In genomic region chr10:103855852-103856496, GRCh38 we compare ENCODE assay signal across 8 cellular contexts. TPM values are rescaled to one million over a fixed set of nuclear protein-coding genes. Genes with fewer than 3 reads are reported as not detected.
DNase-seq lines count a peak whose midpoint lies in the region; ATAC-seq and TF ChIP-seq lines count a peak whose summit lies in the region.

No MANE protein-coding gene starts in this region.

- no peak overlapping the region for H2AFZ ChIP-seq in PC-3 (ENCODE audit: low read length)
- peak overlapping the region; percentile 33 for H2AFZ ChIP-seq in neural cell (ENCODE audit: low read depth, low read length)

- intact Hi-C loops in PC-3 (cut with micrococcal nuclease) = loop anchor here (2.0 to 5.0 kb wide), 2 partner anchors 64 to 95 kb away; no protein-coding TSS in a partner anchor

- H3K4me2 ChIP-seq in PC-3 (ENCODE audit: low read length) (peak overlapping the region; percentile 65), neural cell (ENCODE audit: low read length) (peak overlapping the region; percentile 44)

- no peaks in the 10 kb centered on the region for H4K20me1 ChIP-seq in PC-3 (ENCODE audit: low read length)
- no peaks in the 10 kb centered on the region for H4K20me1 ChIP-seq in neural cell (ENCODE audit: insufficient read depth)

- no peak overlapping the region for H3K9ac ChIP-seq in PC-3 (ENCODE audit: low read length)
- H3K9ac ChIP-seq in neural cell (ENCODE audit: low read length) = peak overlapping the region; percentile 80

- TF ChIP-seq EP300 in neural cell (conservative IDR thresholded peaks at IDR 0.05; ENCODE audit: poor library complexity, severe bottlenecking) = no peak

- POLR2A ChIA-PET in AG04449 (lab: Yijun Ruan, JAX) = no interaction called here
- POLR2A ChIA-PET in PC-3 (lab: Charles Lee; ENCODE audit: unreplicated experiment) = no interaction called here

- no peak for DNase-seq in AG04449 (ENCODE audit: low read depth, low spot score)
- no peak for DNase-seq in PC-3
- DNase-seq in epithelial cell of esophagus (ENCODE audit: low read depth) = no peak
- DNase-seq in MV-4-11 (lab: John Stamatoyannopoulos, UW) = no peak
- DNase-seq in activated CD4-positive, CD25-positive, alpha-beta regulatory T cell (lab: John Stamatoyannopoulos, UW) = no peak
- no peak for DNase-seq in AG08396 (ENCODE audit: low spot score)

- H3F3A ChIP-seq in PC-3 (ENCODE audit: low read length, unreplicated experiment) = no peaks in the 10 kb centered on the region
- no peaks in the 10 kb centered on the region for H3F3A ChIP-seq in neural cell (ENCODE audit: insufficient read depth, low read length, poor library complexity, severe bottlenecking)

- no peaks in the 10 kb centered on the region for H3K27me3 ChIP-seq in PC-3 (ENCODE audit: low read length)
- no peaks in the 10 kb centered on the region for H3K27me3 ChIP-seq in neural cell (ENCODE audit: insufficient read depth, low read depth, low read length)

- H3K79me2 ChIP-seq in PC-3 (ENCODE audit: low read length) = peaks cover 4% of the 10 kb centered on the region; the same call in 1 of the 2 replicates
- peaks cover 14% of the 10 kb centered on the region for H3K79me2 ChIP-seq in neural cell (replicated peaks; ENCODE audit: insufficient read depth, low read length)

- H3K9me3 ChIP-seq in PC-3 (ENCODE audit: low read length) (no peaks in the 10 kb centered on the region), neural cell (ENCODE audit: low read length) (no peaks in the 10 kb centered on the region)

- H3K36me3 ChIP-seq in PC-3 (ENCODE audit: low read depth, low read length) (no peaks in the 10 kb centered on the region), neural cell (ENCODE audit: insufficient read depth, low read length) (no peaks in the 10 kb centered on the region)

- peak overlapping the region; percentile 76 for H3K4me3 ChIP-seq in AG04449 (ENCODE audit: low read depth, low read length)
- peak overlapping the region; percentile 63; the same call in 1 of the 2 replicates for H3K4me3 ChIP-seq in PC-3 (ENCODE audit: low read length)
- peak overlapping the region; percentile 94 for H3K4me3 ChIP-seq in epithelial cell of esophagus (ENCODE audit: low read length)
- peak overlapping the region; percentile 92 for H3K4me3 ChIP-seq in neural cell (ENCODE audit: low read length)

- CTCF ChIA-PET in AG04449 (lab: Yijun Ruan, JAX) = interaction anchor here (0.7 to 13.5 kb wide), 14 partner anchors 10 to 170 kb away, joined by 3 to 356 read pairs (median 4); no protein-coding TSS in a partner anchor
- CTCF ChIA-PET in PC-3 (lab: Charles Lee) = no interaction called here

- no TSS peak for BruUV-seq in PC-3 (replicated peaks; lab: Mats Ljungman, UMichigan)

- H3K4me1 ChIP-seq in PC-3 (ENCODE audit: insufficient read depth, low read length) = peaks cover 16% of the 10 kb centered on the region

- no peak overlapping the region for H3K27ac ChIP-seq in PC-3 (ENCODE audit: low read length)
- H3K27ac ChIP-seq in neural cell (ENCODE audit: low read length) = no peak overlapping the region

- H3K9me2 ChIP-seq in PC-3 (replicated peaks; ENCODE audit: low read length) (no peaks in the 10 kb centered on the region), neural cell (ENCODE audit: insufficient read depth, low read length) (no peaks in the 10 kb centered on the region)

- TF ChIP-seq RAD21 in neural cell (conservative IDR thresholded peaks at IDR 0.05) = no peak

- ATAC-seq in PC-3 = no peak
- ATAC-seq in GM21360 (IDR thresholded peaks at IDR 0.05; ENCODE audit: unreplicated experiment) = no peak

- TF ChIP-seq CTCF in AG04449 (IDR thresholded peaks at IDR 0.05; ENCODE audit: insufficient read depth, low read length, missing control alignments) = no peak
- TF ChIP-seq CTCF in PC-3 (conservative IDR thresholded peaks at IDR 0.05; ENCODE audit: low read depth, low read length) = no peak
- no peak for TF ChIP-seq CTCF in epithelial cell of esophagus (IDR thresholded peaks at IDR 0.05; ENCODE audit: insufficient read depth, low read depth, low read length, missing control alignments)
- no peak for TF ChIP-seq CTCF in neural cell (IDR thresholded peaks at IDR 0.05; ENCODE audit: poor library complexity, severe bottlenecking)

TF ChIP-seq in neural cell, 6 proteins besides CTCF, POLR2A, EP300 and RAD21:
- TF ChIP-seq REST (IDR thresholded peaks at IDR 0.05; ENCODE audit: borderline replicate concordance) = no peak
- TF ChIP-seq POLR2AphosphoS5 (IDR thresholded peaks at IDR 0.05) = no peak
- TF ChIP-seq MXI1 (conservative IDR thresholded peaks at IDR 0.05; ENCODE audit: poor library complexity, severe bottlenecking) = no peak
- TF ChIP-seq SMC3 (conservative IDR thresholded peaks at IDR 0.05; ENCODE audit: poor library complexity) = no peak
- no peak for TF ChIP-seq TAF1 (IDR thresholded peaks at IDR 0.05; ENCODE audit: low read depth)
- TF ChIP-seq EZH2 (IDR thresholded peaks at IDR 0.05; ENCODE audit: borderline replicate concordance, insufficient read depth, low read length, poor library complexity, severe bottlenecking) = no peak

RNA-seq across cellular contexts. Expression of gene SH3PXD2A, which starts 0.6 kb away (rescaled TPM):
- 2.9 and 3.4 TPM in 2 replicates for total RNA-seq in PC-3 (2014; rRNA removed)
- polyA plus RNA-seq in neural cell = 5.2 and 8.0 TPM in 2 replicates
- polyA minus RNA-seq in neural cell = 11.2 and 12.6 TPM in 2 replicates
